In genomic region chr14:73272393-73272792, GRCh38 we compare ENCODE assay signal across 15 cellular contexts. TPM values are rescaled to one million over a fixed set of nuclear protein-coding genes. Genes with fewer than 3 reads are reported as not detected.
"Had no signal": no experiment of that assay in that cellular context is flagged by ENCODE, and none has a peak within 500 bp of the region (broad histone marks: within the 10 kb centered on the region; RNA-seq: fewer than 3 reads in every experiment).

No MANE protein-coding gene starts in this region.

- H3K27me3 Mint-ChIP-seq: naive B cell had no signal

- H3K27ac Mint-ChIP-seq: activated CD4-positive, alpha-beta T cell treated with anti-CD3 and anti-CD28 coated beads, Interleukin-2, amount 10 ng/mL, durations not matched to agents 7 days and 5 days; activated naive CD4-positive, alpha-beta T cell treated with anti-CD3 and anti-CD28 coated beads for 36 hours; activated T-helper 17 cell treated with anti-CD3 and anti-CD28 coated beads, Interleukin-2, amount 50 U/mL, for 72 hours; mesothelial cell of epicardium; T-helper 17 cell had no signal

- H3K9me3 Mint-ChIP-seq: activated CD4-positive, alpha-beta T cell treated with anti-CD3 and anti-CD28 coated beads, Interleukin-2, amount 10 ng/mL, durations not matched to agents 7 days and 5 days; activated naive CD4-positive, alpha-beta T cell treated with anti-CD3 and anti-CD28 coated beads for 36 hours; activated T-helper 17 cell treated with anti-CD3 and anti-CD28 coated beads, Interleukin-2, amount 50 U/mL, for 72 hours; mesothelial cell of epicardium; naive B cell had no signal

- H3K4me3 Mint-ChIP-seq: activated CD4-positive, alpha-beta T cell treated with anti-CD3 and anti-CD28 coated beads, Interleukin-2, amount 10 ng/mL, durations not matched to agents 7 days and 5 days; activated naive CD4-positive, alpha-beta T cell treated with anti-CD3 and anti-CD28 coated beads for 36 hours; activated T-helper 17 cell treated with anti-CD3 and anti-CD28 coated beads, Interleukin-2, amount 50 U/mL, for 72 hours; mesothelial cell of epicardium had no signal

- ATAC-seq: activated T-helper 17 cell treated with anti-CD3 and anti-CD28 coated beads, Interleukin-2, amount 50 U/mL, for 72 hours; right cardiac atrium; T-helper 17 cell had no signal

- DNase-seq: activated CD4-positive, alpha-beta T cell treated with anti-CD3 and anti-CD28 coated beads, Interleukin-2, amount 10 ng/mL, durations not matched to agents 7 days and 5 days; activated CD4-positive, CD25-positive, alpha-beta regulatory T cell; activated CD8-positive, alpha-beta memory T cell treated with anti-CD3 and anti-CD28 coated beads for 24 hours; activated naive CD4-positive, alpha-beta T cell treated with anti-CD3 and anti-CD28 coated beads for 36 hours; activated T-cell treated with anti-CD3 and anti-CD28 coated beads for 4 hours; caudate nucleus; effector CD8-positive, alpha-beta T cell; hippocampal formation; kidney glomerular epithelial cell; naive B cell; right cardiac atrium; stimulated activated naive CD4-positive, alpha-beta T cell treated with Interleukin-2 at 50 U/mL for 16 hours; T-helper 17 cell had no signal

RNA-seq across cellular contexts. Expression of gene PAPLN, which starts 35.1 kb away (rescaled TPM):
- total RNA-seq: T-helper 17 cell had no signal
